Comparison of ENCODE assay signal across 10 cellular contexts in genomic region chr5:35136386-35136785, GRCh38.
DNase-seq lines count a peak whose midpoint lies in the region; ATAC-seq and TF ChIP-seq lines count a peak whose summit lies in the region.
"Had no signal": no experiment of that assay in that cellular context is flagged by ENCODE, and none has a peak within 500 bp of the region (broad histone marks: within the 10 kb centered on the region; RNA-seq: fewer than 3 reads in every experiment).

No MANE protein-coding gene starts in this region.

- no peak for TF ChIP-seq CTCF in mucosa of descending colon (IDR thresholded peaks at IDR 0.05)

- H3K4me3 Mint-ChIP-seq in activated naive CD8-positive, alpha-beta T cell treated with anti-CD3 and anti-CD28 coated beads, Interleukin-2, amount 50 U/mL, for 24 hours = no peak overlapping the region
- no peak overlapping the region for H3K4me3 Mint-ChIP-seq in T-helper 17 cell
- H3K4me3 Mint-ChIP-seq: naive B cell had no signal

- DNase-seq in EH (ENCODE audit: low read depth) = peak; percentile 97
- DNase-seq in activated naive CD8-positive, alpha-beta T cell treated with anti-CD3 and anti-CD28 coated beads, Interleukin-2, amount 50 U/mL, for 24 hours = no peak
- DNase-seq in mucosa of descending colon = no peak
- no peak for DNase-seq in DMS 273 (lab: John Stamatoyannopoulos, UW; ENCODE audit: unreplicated experiment)
- no peak for DNase-seq in mucosa of gallbladder (ENCODE audit: low spot score)
- no peak for DNase-seq in T-helper 17 cell
- DNase-seq in NCI-H1930 (lab: John Stamatoyannopoulos, UW) = no peak
- DNase-seq: naive B cell, NCI-H510A had no signal

- H3K9me3 Mint-ChIP-seq in activated naive CD8-positive, alpha-beta T cell treated with anti-CD3 and anti-CD28 coated beads, Interleukin-2, amount 50 U/mL, for 24 hours = no peaks in the 10 kb centered on the region
- H3K9me3 Mint-ChIP-seq: naive B cell had no signal

- H3K4me1 Mint-ChIP-seq in activated naive CD8-positive, alpha-beta T cell treated with anti-CD3 and anti-CD28 coated beads, Interleukin-2, amount 50 U/mL, for 24 hours = peaks cover 10% of the 10 kb centered on the region
- peaks cover 7% of the 10 kb centered on the region for H3K4me1 Mint-ChIP-seq in T-helper 17 cell
- H3K4me1 Mint-ChIP-seq: naive B cell had no signal

- H3K36me3 Mint-ChIP-seq in activated naive CD8-positive, alpha-beta T cell treated with anti-CD3 and anti-CD28 coated beads, Interleukin-2, amount 50 U/mL, for 24 hours (ENCODE audit: low read depth) = no peaks in the 10 kb centered on the region
- no peaks in the 10 kb centered on the region for H3K36me3 Mint-ChIP-seq in T-helper 17 cell (ENCODE audit: low read depth)
- H3K36me3 Mint-ChIP-seq: naive B cell had no signal

- H3K27ac Mint-ChIP-seq in activated naive CD8-positive, alpha-beta T cell treated with anti-CD3 and anti-CD28 coated beads, Interleukin-2, amount 50 U/mL, for 24 hours = no peak overlapping the region
- H3K27ac Mint-ChIP-seq in T-helper 17 cell = no peak overlapping the region
- H3K27ac Mint-ChIP-seq: naive B cell had no signal

- ATAC-seq in HG02610 (IDR thresholded peaks at IDR 0.05; ENCODE audit: unreplicated experiment) = peak; percentile 59
- peak; percentile 78 for ATAC-seq in activated naive CD8-positive, alpha-beta T cell treated with anti-CD3 and anti-CD28 coated beads, Interleukin-2, amount 50 U/mL, for 24 hours
- peak; percentile 75 for ATAC-seq in mucosa of descending colon
- no peak for ATAC-seq in T-helper 17 cell

- H3K36me3 ChIP-seq in mucosa of descending colon (ENCODE audit: low read depth) = no peaks in the 10 kb centered on the region

- H3K4me1 ChIP-seq in mucosa of descending colon (ENCODE audit: low read depth) = no peaks in the 10 kb centered on the region

- intact Hi-C loops in mucosa of descending colon (cut with DNase I, micrococcal nuclease) = no loop called here

- no peak overlapping the region for H3K4me3 ChIP-seq in mucosa of descending colon

- peaks cover 35% of the 10 kb centered on the region for H3K27me3 Mint-ChIP-seq in activated naive CD8-positive, alpha-beta T cell treated with anti-CD3 and anti-CD28 coated beads, Interleukin-2, amount 50 U/mL, for 24 hours
- peaks cover 20% of the 10 kb centered on the region for H3K27me3 Mint-ChIP-seq in T-helper 17 cell

- no peaks in the 10 kb centered on the region for H3K9me3 ChIP-seq in mucosa of descending colon
- no peaks in the 10 kb centered on the region for H3K9me3 ChIP-seq in T-helper 17 cell (ENCODE audit: control insufficient read depth, low read length, poor library complexity, severe bottlenecking)
